ENCODE assay signal across 8 cellular contexts in the genomic region with DNA sequence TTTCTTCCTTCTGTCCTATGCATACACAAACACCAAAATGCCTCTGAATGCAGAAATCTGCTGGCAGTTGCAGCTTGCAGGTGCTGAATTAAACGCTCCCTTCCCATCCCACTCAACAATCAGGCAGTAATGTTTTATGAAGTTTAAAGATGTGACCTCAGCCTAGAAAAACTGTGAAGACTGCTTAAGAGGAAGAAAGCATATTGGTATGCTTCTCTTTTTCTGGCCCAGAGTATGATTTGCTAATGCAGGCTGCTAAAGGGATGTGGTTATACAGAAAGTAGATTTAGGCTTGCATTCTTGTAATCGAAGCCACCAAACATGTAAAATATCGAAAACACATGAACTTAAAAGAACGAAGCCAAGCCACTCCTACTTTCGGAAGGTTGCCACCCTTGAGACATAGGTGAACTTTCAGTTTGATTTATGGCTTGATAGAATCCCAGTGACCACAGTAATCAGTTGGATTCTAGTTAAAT. TPM values are rescaled to one million over a fixed set of nuclear protein-coding genes. Genes with fewer than 3 reads are reported as not detected.
A peak's percentile ranks its signal among the peaks of the same experiment; 100 is the strongest.
DNase-seq lines count a peak whose midpoint lies in the region; ATAC-seq and TF ChIP-seq lines count a peak whose summit lies in the region.

No MANE protein-coding gene starts in this region.

- DNase-seq in KBM-7 (peak; percentile 57), D341Med (ENCODE audit: low spot score) (no peak), gastrocnemius medialis (no peak), glomerular visceral epithelial cell (ENCODE audit: extremely low spot score) (no peak), HT-29 (ENCODE audit: low spot score) (no peak)

- ATAC-seq in GM18502 (IDR thresholded peaks at IDR 0.05; ENCODE audit: poor library complexity, unreplicated experiment) (peak; percentile 96), GM21576 (IDR thresholded peaks at IDR 0.05; ENCODE audit: unreplicated experiment) (peak; percentile 94), gastrocnemius medialis (no peak)

- in situ Hi-C loops in KBM-7 (cut with MboI; ENCODE audit: low pct_unique_long_range_greater_than_20kb, low sequenced_read_pairs): no loop called here
- in situ Hi-C loops in gastrocnemius medialis (cut with MboI; ENCODE audit: low sequenced_read_pairs in 4 of 4): no loop called here

- H3K27me3 Mint-ChIP-seq in dendritic cell treated with granulocyte-macrophage colony-stimulating factor and Interleukin-4, amounts not matched to agents 40 ng/mL and 50 ng/mL, for 4 days: no peaks in the 10 kb centered on the region

- peaks cover 19% of the 10 kb centered on the region for H3K36me3 Mint-ChIP-seq in dendritic cell treated with granulocyte-macrophage colony-stimulating factor and Interleukin-4, amounts not matched to agents 40 ng/mL and 50 ng/mL, for 4 days (ENCODE audit: low read depth)

- H3K4me1 Mint-ChIP-seq in dendritic cell treated with granulocyte-macrophage colony-stimulating factor and Interleukin-4, amounts not matched to agents 40 ng/mL and 50 ng/mL, for 4 days (ENCODE audit: low read depth): peaks cover 64% of the 10 kb centered on the region

- TF ChIP-seq CTCF in gastrocnemius medialis (IDR thresholded peaks at IDR 0.05 in 4 of 5, conservative IDR thresholded peaks at IDR 0.05 in 1 of 5): no peak

- H3K4me3 Mint-ChIP-seq in dendritic cell treated with granulocyte-macrophage colony-stimulating factor and Interleukin-4, amounts not matched to agents 40 ng/mL and 50 ng/mL, for 4 days: peak overlapping the region; percentile 33

- H3K9me3 Mint-ChIP-seq in dendritic cell treated with granulocyte-macrophage colony-stimulating factor and Interleukin-4, amounts not matched to agents 40 ng/mL and 50 ng/mL, for 4 days: no peaks in the 10 kb centered on the region

- intact Hi-C loops in dendritic cell treated with granulocyte-macrophage colony-stimulating factor and Interleukin-4, amounts not matched to agents 40 ng/mL and 50 ng/mL, for 4 days (cut with micrococcal nuclease): loop anchor here (5.0 kb wide), 2 partner anchors 34 to 36 kb away; no protein-coding TSS in a partner anchor
- intact Hi-C loops in gastrocnemius medialis (cut with DNase I; ENCODE audit: low total_unique reads): no loop called here

- peaks cover 0 to 9% of the 10 kb centered on the region in 2 donors for H3K4me1 ChIP-seq in gastrocnemius medialis

- TF ChIP-seq POLR2A in gastrocnemius medialis (IDR thresholded peaks at IDR 0.05): no peak

- H3K27ac Mint-ChIP-seq in dendritic cell treated with granulocyte-macrophage colony-stimulating factor and Interleukin-4, amounts not matched to agents 40 ng/mL and 50 ng/mL, for 4 days: peak overlapping the region; percentile 79

- no peaks in the 10 kb centered on the region for H3K9me3 ChIP-seq in gastrocnemius medialis

- H3K4me3 ChIP-seq in gastrocnemius medialis: no peak overlapping the region

- no peaks in the 10 kb centered on the region for H3K27me3 ChIP-seq in gastrocnemius medialis

- no peaks in the 10 kb centered on the region for H3K36me3 ChIP-seq in gastrocnemius medialis

- H3K27ac ChIP-seq in gastrocnemius medialis: no peak overlapping the region

RNA-seq across cellular contexts. Expression of gene MAP3K5, which starts 40.8 kb away (rescaled TPM):
- 10 to 100 TPM in 1 of 4 donors, 1 to 10 TPM in 3; 2.9 to 46.9 (median 4.9) TPM for total RNA-seq in gastrocnemius medialis
- 10.9 and 11.8 TPM in 2 replicates for total RNA-seq in HT-29 (2014; rRNA removed; shearing (Covaris generic))

Comparison
In these comparisons a context has a peak if more than half of its experiments do, and no peak if none do; other contexts are left out.
1. ATAC-seq: peak in GM18502 (single experiment) and GM21576 (single experiment); none in gastrocnemius medialis (0 of 2).